In the genomic region with DNA sequence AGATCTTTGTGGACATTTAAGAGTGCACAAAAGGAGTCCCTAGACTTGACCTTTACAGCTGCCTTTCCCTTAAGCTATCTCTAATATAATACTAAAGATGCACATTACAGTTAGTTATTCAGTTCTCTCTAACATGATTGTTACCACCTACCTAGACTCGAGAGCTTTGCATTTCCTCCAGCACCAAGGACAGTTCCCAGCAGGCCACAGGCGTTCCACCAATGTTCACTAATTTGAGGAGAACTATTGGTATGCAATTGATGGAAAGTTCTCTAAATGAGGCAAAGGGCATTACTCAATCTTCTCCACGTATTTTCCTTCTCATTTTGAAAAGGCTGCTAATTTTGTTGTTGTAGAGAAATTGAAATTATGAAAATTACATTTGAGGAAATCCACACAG, we compare ENCODE assay signal across 11 cellular contexts. TPM values are rescaled to one million over a fixed set of nuclear protein-coding genes. Genes with fewer than 3 reads are reported as not detected.
DNase-seq lines count a peak whose midpoint lies in the region; TF ChIP-seq lines count a peak whose summit lies in the region.
"Had no signal": no experiment of that assay in that cellular context is flagged by ENCODE, and none has a peak within 500 bp of the region (broad histone marks: within the 10 kb centered on the region; RNA-seq: fewer than 3 reads in every experiment).

No MANE protein-coding gene starts in this region.

- no peak for TF ChIP-seq POLR2A in breast epithelium (IDR thresholded peaks at IDR 0.05)
- TF ChIP-seq POLR2A in testis (IDR thresholded peaks at IDR 0.05), result no peak
- no peak for TF ChIP-seq POLR2A in suprapubic skin (IDR thresholded peaks at IDR 0.05)

- POLR2A ChIA-PET in MCF 10A (lab: Yijun Ruan, JAX), result interaction anchor here (0.6 to 1.4 kb wide), 4 partner anchors 20 to 839 kb away, joined by 3 read pairs; a partner anchor contains a TSS

- no peaks in the 10 kb centered on the region for H3K27me3 Mint-ChIP-seq in MCF 10A (ENCODE audit: insufficient read depth, unreplicated experiment)

- H3K9me3 Mint-ChIP-seq in MCF 10A (ENCODE audit: unreplicated experiment), result no peaks in the 10 kb centered on the region
- H3K9me3 Mint-ChIP-seq: activated naive CD8-positive, alpha-beta T cell treated with anti-CD3 and anti-CD28 coated beads, Interleukin-2, amount 10 ng/mL, durations not matched to agents 7 days and 5 days had no signal

- no peak for TF ChIP-seq EP300 in suprapubic skin (IDR thresholded peaks at IDR 0.05)

- H3K9me3 ChIP-seq in breast epithelium, result no peaks in the 10 kb centered on the region
- no peaks in the 10 kb centered on the region for H3K9me3 ChIP-seq in testis
- no peaks in the 10 kb centered on the region for H3K9me3 ChIP-seq in suprapubic skin
- H3K9me3 ChIP-seq: BLaER1 had no signal

- no peak for TF ChIP-seq CTCF in MCF 10A (IDR thresholded peaks at IDR 0.05; ENCODE audit: unreplicated experiment)
- no peak for TF ChIP-seq CTCF in breast epithelium (IDR thresholded peaks at IDR 0.05)
- TF ChIP-seq CTCF in testis (IDR thresholded peaks at IDR 0.05), result no peak
- TF ChIP-seq CTCF in suprapubic skin (IDR thresholded peaks at IDR 0.05), result no peak

- peaks cover 22% of the 10 kb centered on the region for H3K4me1 Mint-ChIP-seq in MCF 10A (ENCODE audit: insufficient read depth, unreplicated experiment)

- DNase-seq in MCF 10A (ENCODE audit: unreplicated experiment), result peak; percentile 65
- DNase-seq in breast epithelium (ENCODE audit: low spot score in 2 of 2), result no peak
- peak; percentile 59 for DNase-seq in OCI-M1 (lab: John Stamatoyannopoulos, UW)
- DNase-seq in epidermal melanocyte (ENCODE audit: insufficient read length, low spot score), result peak; percentile 32
- DNase-seq in testis, result peak; percentile 37
- DNase-seq in suprapubic skin (ENCODE audit: low spot score in 2 of 2), result no peak
- DNase-seq in stimulated activated naive CD4-positive, alpha-beta T cell treated with Interleukin-2 at 50 U/mL for 16 hours (lab: John Stamatoyannopoulos, UW), result no peak
- DNase-seq in GM19240 (ENCODE audit: insufficient read length, low spot score), result no peak
- DNase-seq: activated naive CD8-positive, alpha-beta T cell treated with anti-CD3 and anti-CD28 coated beads, Interleukin-2, amount 10 ng/mL, durations not matched to agents 7 days and 5 days had no signal

- H3K4me3 ChIP-seq in breast epithelium (no peak overlapping the region), testis (no peak overlapping the region), suprapubic skin (no peak overlapping the region)
- H3K4me3 ChIP-seq: BLaER1, SK-N-MC had no signal

- no peaks in the 10 kb centered on the region for H3K36me3 ChIP-seq in breast epithelium
- H3K36me3 ChIP-seq in testis (ENCODE audit: low read depth, missing control alignments), result no peaks in the 10 kb centered on the region
- no peaks in the 10 kb centered on the region for H3K36me3 ChIP-seq in suprapubic skin
- H3K36me3 ChIP-seq: BLaER1 had no signal

- BruUV-seq in MCF 10A (replicated peaks; lab: Mats Ljungman, UMichigan), result no TSS peak

- H3K27me3 ChIP-seq in breast epithelium (peaks cover 0 to 8% of the 10 kb centered on the region in 2 donors), testis (no peaks in the 10 kb centered on the region), suprapubic skin (peaks cover 3% of the 10 kb centered on the region)

- no peaks in the 10 kb centered on the region for H3K36me3 Mint-ChIP-seq in MCF 10A (ENCODE audit: insufficient read depth, unreplicated experiment)
- H3K36me3 Mint-ChIP-seq: activated naive CD8-positive, alpha-beta T cell treated with anti-CD3 and anti-CD28 coated beads, Interleukin-2, amount 10 ng/mL, durations not matched to agents 7 days and 5 days had no signal

- no peaks in the 10 kb centered on the region for H3K4me1 ChIP-seq in breast epithelium
- H3K4me1 ChIP-seq in testis, result no peaks in the 10 kb centered on the region
- peaks cover 10% of the 10 kb centered on the region for H3K4me1 ChIP-seq in suprapubic skin

- no peak overlapping the region for H3K27ac Mint-ChIP-seq in MCF 10A (ENCODE audit: low read depth, unreplicated experiment)
- H3K27ac Mint-ChIP-seq: activated naive CD8-positive, alpha-beta T cell treated with anti-CD3 and anti-CD28 coated beads, Interleukin-2, amount 10 ng/mL, durations not matched to agents 7 days and 5 days had no signal

- no peak overlapping the region for H3K4me3 Mint-ChIP-seq in MCF 10A (ENCODE audit: unreplicated experiment)
- H3K4me3 Mint-ChIP-seq: activated naive CD8-positive, alpha-beta T cell treated with anti-CD3 and anti-CD28 coated beads, Interleukin-2, amount 10 ng/mL, durations not matched to agents 7 days and 5 days had no signal

- CTCF ChIA-PET in MCF 10A (lab: Yijun Ruan, JAX), result interaction anchor here (0.7 to 1.2 kb wide), 2 partner anchors 249 to 409 kb away, joined by 3 read pairs; no protein-coding TSS in a partner anchor

- no peak overlapping the region for H3K27ac ChIP-seq in breast epithelium
- no peak overlapping the region for H3K27ac ChIP-seq in testis
- H3K27ac ChIP-seq in suprapubic skin, result no peak overlapping the region
- H3K27ac ChIP-seq: BLaER1, SK-N-MC had no signal

- intact Hi-C loops in MCF 10A (cut with micrococcal nuclease), result no loop called here
- intact Hi-C loops in breast epithelium (cut with DNase I; ENCODE audit: low total_unique reads), result no loop called here
- intact Hi-C loops in testis (cut with DNase I; ENCODE audit: low total_unique reads), result no loop called here

- 16 to 17% methylated on average over 3 of the region's 3 CpGs for WGBS in testis, 2 donors
- WGBS in suprapubic skin, result 2% methylated on average over 3 of the region's 3 CpGs

RNA-seq across cellular contexts. Expression of a gene that starts 5.4 kb away (rescaled TPM):
- 0.44 TPM in 1 of 2 replicates, not detected in the other for total RNA-seq in MCF 10A (2022)
- total RNA-seq in breast epithelium, result 1 to 10 TPM in 1 of 3 donors, under 1 TPM in 2; 0.32 to 5.7 (median 0.98) TPM
- total RNA-seq in testis, result 1 to 10 TPM; 1.8 to 2.2 TPM
- 2.3 TPM for polyA plus RNA-seq in testis (ENCODE audit: insufficient read depth, low read depth, low replicate concordance)
- 10 to 100 TPM in 1 of 4 donors, 1 to 10 TPM in 3; 4.2 to 11.1 (median 5.6) TPM for total RNA-seq in suprapubic skin

Comparison
In these comparisons a context has a peak if more than half of its experiments do, and no peak if none do; other contexts are left out.
1. DNase-seq: peak in MCF 10A (single experiment), OCI-M1 (single experiment), epidermal melanocyte (single experiment) and testis (single experiment); none in breast epithelium (0 of 2), suprapubic skin (0 of 2), stimulated activated naive CD4-positive, alpha-beta T cell treated with Interleukin-2 at 50 U/mL for 16 hours (single experiment) and GM19240 (single experiment).